1 cellular context compared by ENCODE assay signal in genomic region chr12:13597166-13597565, GRCh38.
TF ChIP-seq lines count a peak whose summit lies in the region.

No MANE protein-coding gene starts in this region.

TF ChIP-seq in GM23338, 12 proteins besides CTCF, POLR2A, EP300 and RAD21 (continued from another document):
- TF ChIP-seq EZH2 (IDR thresholded peaks at IDR 0.05; ENCODE audit: low read depth, unreplicated experiment) (no peak), EZH2phosphoT487 (IDR thresholded peaks at IDR 0.05; ENCODE audit: unreplicated experiment) (no peak), JUNB (IDR thresholded peaks at IDR 0.05; ENCODE audit: unreplicated experiment) (no peak), ETS1 (IDR thresholded peaks at IDR 0.05) (no peak), ZNF462 (CRISPR knock-in tag; IDR thresholded peaks at IDR 0.05) (no peak), ZNF331 (CRISPR knock-in tag; IDR thresholded peaks at IDR 0.05; ENCODE audit: low read depth) (no peak), REST (IDR thresholded peaks at IDR 0.05; ENCODE audit: unreplicated experiment) (no peak), POLR2AphosphoS5 (IDR thresholded peaks at IDR 0.05; ENCODE audit: low read depth) (no peak), CREB1 (CRISPR knock-in tag; IDR thresholded peaks at IDR 0.05; ENCODE audit: low read depth) (no peak), STAT1 (IDR thresholded peaks at IDR 0.05; ENCODE audit: unreplicated experiment) (no peak)
